ENCODE assay signal across 29 cellular contexts in the genomic region with DNA sequence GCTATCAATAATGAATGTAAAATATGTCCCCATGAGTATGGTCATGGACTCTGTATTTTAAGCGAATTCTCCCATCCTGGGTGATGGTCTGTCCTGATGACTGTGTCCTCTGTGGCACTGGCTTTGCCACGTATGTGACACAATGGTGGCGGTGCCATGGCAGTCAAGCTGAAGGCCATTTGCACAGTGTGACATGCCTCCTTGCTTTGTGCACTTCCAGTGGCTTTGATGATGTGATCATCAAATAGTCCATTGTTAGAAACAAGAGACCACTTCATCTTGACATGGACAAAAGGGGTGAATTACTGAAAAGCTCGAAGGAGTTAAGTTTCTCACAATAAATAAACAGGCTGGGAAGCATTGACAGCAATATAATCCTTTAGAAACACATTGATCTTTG.
"Had no signal": no experiment of that assay in that cellular context is flagged by ENCODE, and none has a peak within 500 bp of the region (broad histone marks: within the 10 kb centered on the region; RNA-seq: fewer than 3 reads in every experiment).

No MANE protein-coding gene starts in this region.

- H3K36me3 Mint-ChIP-seq: activated naive CD4-positive, alpha-beta T cell treated with anti-CD3 and anti-CD28 coated beads, Interleukin-2, amount 50 U/mL, for 24 hours; IgD-negative memory B cell; T-cell had no signal

- H3K27ac Mint-ChIP-seq: activated CD4-positive, alpha-beta memory T cell treated with anti-CD3 and anti-CD28 coated beads, Interleukin-2, amount 10 ng/mL, durations not matched to agents 7 days and 5 days; activated CD4-positive, alpha-beta T cell treated with anti-CD3 and anti-CD28 coated beads for 36 hours; activated naive CD4-positive, alpha-beta T cell treated with anti-CD3 and anti-CD28 coated beads, Interleukin-2, amount 50 U/mL, for 24 hours; IgD-negative memory B cell; T-cell had no signal

- H3K9me3 Mint-ChIP-seq: activated CD4-positive, alpha-beta memory T cell treated with anti-CD3 and anti-CD28 coated beads, Interleukin-2, amount 10 ng/mL, durations not matched to agents 7 days and 5 days; activated naive CD4-positive, alpha-beta T cell treated with anti-CD3 and anti-CD28 coated beads, Interleukin-2, amount 50 U/mL, for 24 hours; T-cell had no signal

- H3K4me1 Mint-ChIP-seq: activated CD4-positive, alpha-beta memory T cell treated with anti-CD3 and anti-CD28 coated beads, Interleukin-2, amount 10 ng/mL, durations not matched to agents 7 days and 5 days; activated CD4-positive, alpha-beta T cell treated with anti-CD3 and anti-CD28 coated beads for 36 hours; activated naive CD4-positive, alpha-beta T cell treated with anti-CD3 and anti-CD28 coated beads, Interleukin-2, amount 50 U/mL, for 24 hours; IgD-negative memory B cell; T-cell had no signal

- H3K9me3 ChIP-seq: ascending aorta, body of pancreas had no signal

- H3K27ac ChIP-seq: ascending aorta, body of pancreas, SK-N-MC, WERI-Rb-1 had no signal

- H3K27me3 ChIP-seq: ascending aorta, body of pancreas had no signal

- H3K4me3 Mint-ChIP-seq: activated CD4-positive, alpha-beta memory T cell treated with anti-CD3 and anti-CD28 coated beads, Interleukin-2, amount 10 ng/mL, durations not matched to agents 7 days and 5 days; activated CD4-positive, alpha-beta T cell treated with anti-CD3 and anti-CD28 coated beads for 36 hours; activated naive CD4-positive, alpha-beta T cell treated with anti-CD3 and anti-CD28 coated beads, Interleukin-2, amount 50 U/mL, for 24 hours; IgD-negative memory B cell; T-cell had no signal

- H3K36me3 ChIP-seq: ascending aorta, WERI-Rb-1 had no signal

- DNase-seq: activated CD4-positive, alpha-beta memory T cell treated with anti-CD3 and anti-CD28 coated beads, Interleukin-2, amount 10 ng/mL, durations not matched to agents 7 days and 5 days; activated CD4-positive, alpha-beta T cell treated with anti-CD3 and anti-CD28 coated beads for 36 hours; activated CD4-positive, alpha-beta T cell treated with anti-CD3 and anti-CD28 coated beads, Interleukin-2, amount 50 U/mL, for 1 hour; activated CD8-positive, alpha-beta memory T cell treated with anti-CD3 and anti-CD28 coated beads, Interleukin-2, amount 50 U/mL, for 4 hours; activated effector memory CD4-positive, alpha-beta T cell treated with Interleukin-2 at 50 U/mL for 16 hours; activated naive CD4-positive, alpha-beta T cell; activated T-cell treated with anti-CD3 and anti-CD28 coated beads, Interleukin-2, amount 50 U/mL, for 1 hour; body of pancreas; KG1; NCI-H1048; NCI-H146; NCI-H187 treated with DMSO at 0.1 percent for 48 hours; NCI-H2081 treated with DMSO at 0.1 percent for 48 hours; NCI-H2171 treated with DMSO at 0.1 percent for 48 hours; NCI-H226; NCI-H526; NK-92 treated with Interleukin-12 subunit alpha and Interleukin-12 subunit beta, amount 100 ng/mL, for 24 hours; OCI-M1; RPMI8226; T-cell; T-helper 2 cell; T1000; WERI-Rb-1 had no signal

- H3K4me3 ChIP-seq: ascending aorta, body of pancreas, SK-N-MC had no signal

- H3K4me1 ChIP-seq: ascending aorta, body of pancreas had no signal

- ATAC-seq: activated CD4-positive, alpha-beta T cell treated with anti-CD3 and anti-CD28 coated beads for 36 hours; body of pancreas; Panc1; Right ventricle myocardium inferior; T-cell had no signal
